In genomic region chr4:133156556-133156955, GRCh38 we compare ENCODE assay signal across 19 cellular contexts. TPM values are rescaled to one million over a fixed set of nuclear protein-coding genes. Genes with fewer than 3 reads are reported as not detected.
DNase-seq lines count a peak whose midpoint lies in the region; ATAC-seq and TF ChIP-seq lines count a peak whose summit lies in the region.
"Had no signal": no experiment of that assay in that cellular context is flagged by ENCODE, and none has a peak within 500 bp of the region (broad histone marks: within the 10 kb centered on the region; RNA-seq: fewer than 3 reads in every experiment).

No MANE protein-coding gene starts in this region.

- H3K36me3 ChIP-seq in neural progenitor cell: no peaks in the 10 kb centered on the region
- H3K36me3 ChIP-seq in tibial nerve: no peaks in the 10 kb centered on the region
- H3K36me3 ChIP-seq in ovary: no peaks in the 10 kb centered on the region
- H3K36me3 ChIP-seq: BLaER1 had no signal

- H3K27me3 ChIP-seq in neural progenitor cell (peaks cover 30% of the 10 kb centered on the region), tibial nerve (peaks cover 0 to 17% of the 10 kb centered on the region in 2 donors), ovary (no peaks in the 10 kb centered on the region)
- H3K27me3 ChIP-seq: BLaER1 had no signal

- DNase-seq in NCI-H1105 treated with DMSO at 0.1 percent for 48 hours (lab: John Stamatoyannopoulos, UW) (peak; percentile 47), neural progenitor cell (ENCODE audit: low spot score) (no peak), tibial nerve (ENCODE audit: low spot score in 2 of 2) (no peak), osteocyte (ENCODE audit: extremely low spot score, unreplicated experiment) (no peak), ovary (no peak)
- DNase-seq: CD8-positive, alpha-beta memory T cell; DMS 273 treated with DMSO at 0.1 percent for 48 hours; EL; H9; IMR-90; NCI-H146; NCI-H2107; NCI-H69 had no signal

- H3K9me3 Mint-ChIP-seq in neural progenitor cell (no peaks in the 10 kb centered on the region), osteocyte (ENCODE audit: unreplicated experiment) (no peaks in the 10 kb centered on the region)
- H3K9me3 Mint-ChIP-seq: H9 had no signal

- no peak overlapping the region for H3K4me3 ChIP-seq in neural progenitor cell
- no peak overlapping the region for H3K4me3 ChIP-seq in tibial nerve
- H3K4me3 ChIP-seq in ovary: no peak overlapping the region
- H3K4me3 ChIP-seq: BLaER1 had no signal

- TF ChIP-seq CTCF in neural progenitor cell (IDR thresholded peaks at IDR 0.05): no peak
- no peak for TF ChIP-seq CTCF in tibial nerve (IDR thresholded peaks at IDR 0.05)
- no peak for TF ChIP-seq CTCF in osteocyte (IDR thresholded peaks at IDR 0.05)
- no peak for TF ChIP-seq CTCF in ovary (IDR thresholded peaks at IDR 0.05)

- H4K20me1 ChIP-seq in neural progenitor cell (ENCODE audit: low read depth): no peaks in the 10 kb centered on the region
- H4K20me1 ChIP-seq: BLaER1 had no signal

- no peaks in the 10 kb centered on the region for H3K9me3 ChIP-seq in neural progenitor cell (ENCODE audit: low read depth)
- H3K9me3 ChIP-seq in tibial nerve: no peaks in the 10 kb centered on the region
- H3K9me3 ChIP-seq in ovary: no peaks in the 10 kb centered on the region

- no peak for TF ChIP-seq POLR2A in tibial nerve (IDR thresholded peaks at IDR 0.05)
- no peak for TF ChIP-seq POLR2A in ovary (IDR thresholded peaks at IDR 0.05)

- no peaks in the 10 kb centered on the region for H3K4me1 ChIP-seq in neural progenitor cell
- peaks cover 0 to 21% (median 0%) of the 10 kb centered on the region in 4 donors for H3K4me1 ChIP-seq in tibial nerve
- H3K4me1 ChIP-seq in ovary (ENCODE audit: insufficient read depth): no peaks in the 10 kb centered on the region

- no peaks in the 10 kb centered on the region for H3K36me3 Mint-ChIP-seq in neural progenitor cell
- no peaks in the 10 kb centered on the region for H3K36me3 Mint-ChIP-seq in osteocyte (ENCODE audit: unreplicated experiment)
- H3K36me3 Mint-ChIP-seq: CD8-positive, alpha-beta memory T cell had no signal

- H3K9ac ChIP-seq in neural progenitor cell: no peak overlapping the region
- H3K9ac ChIP-seq: BLaER1 had no signal

- H3K27ac ChIP-seq in cingulate gyrus (ENCODE audit: low read depth, low read length): peak overlapping the region; percentile 5
- H3K27ac ChIP-seq in neural progenitor cell: no peak overlapping the region
- peak overlapping the region in 3 of 4 donors; percentile 33 to 68 (median 47) for H3K27ac ChIP-seq in tibial nerve
- H3K27ac ChIP-seq in ovary: no peak overlapping the region
- H3K27ac ChIP-seq: BLaER1 had no signal

- H3K4me3 Mint-ChIP-seq in neural progenitor cell (peak overlapping the region; percentile 20), osteocyte (ENCODE audit: unreplicated experiment) (no peak overlapping the region)
- H3K4me3 Mint-ChIP-seq: CD8-positive, alpha-beta memory T cell; H9 had no signal

- peaks cover 2% of the 10 kb centered on the region for H3F3A ChIP-seq in neural progenitor cell (ENCODE audit: low read depth)

- H3K27ac Mint-ChIP-seq in neural progenitor cell (peak overlapping the region; percentile 73), osteocyte (ENCODE audit: unreplicated experiment) (no peak overlapping the region)
- H3K27ac Mint-ChIP-seq: CD8-positive, alpha-beta memory T cell had no signal

- H3K27me3 Mint-ChIP-seq in neural progenitor cell (ENCODE audit: insufficient read depth, low read depth): peaks cover 9% of the 10 kb centered on the region
- H3K27me3 Mint-ChIP-seq in osteocyte (ENCODE audit: unreplicated experiment): no peaks in the 10 kb centered on the region

- 50 to 54% methylated on average over 2 of the region's 2 CpGs for WGBS in tibial nerve, 2 donors
- 92 to 97% (median 93%) methylated on average over 2 of the region's 2 CpGs for WGBS in ovary, 3 donors

- H3K4me2 ChIP-seq in neural progenitor cell: no peak overlapping the region

- H3K79me2 ChIP-seq in neural progenitor cell (ENCODE audit: low read depth): no peaks in the 10 kb centered on the region

- no peak overlapping the region for H2AFZ ChIP-seq in neural progenitor cell (replicated peaks)

- intact Hi-C loops in ovary (cut with DNase I): no loop called here

- no peak for TF ChIP-seq EP300 in tibial nerve (IDR thresholded peaks at IDR 0.05)
- no peak for TF ChIP-seq EP300 in ovary (IDR thresholded peaks at IDR 0.05)

- H3K4me1 Mint-ChIP-seq in neural progenitor cell (peaks cover 38% of the 10 kb centered on the region), osteocyte (ENCODE audit: unreplicated experiment) (peaks cover 17% of the 10 kb centered on the region)

- ATAC-seq in HG03457 (IDR thresholded peaks at IDR 0.05; ENCODE audit: unreplicated experiment): no peak
- ATAC-seq: Panc1, Right ventricle myocardium inferior, SK-N-SH treated with all-trans-retinoic acid at 6 μM for 48 hours had no signal

RNA-seq across cellular contexts. Expression of gene PCDH10, which starts 7.5 kb away (rescaled TPM):
- total RNA-seq in neural progenitor cell (ENCODE audit: low replicate concordance): 0.15 and 0.46 TPM in 2 replicates
- total RNA-seq in tibial nerve: 10 to 100 TPM in 1 of 4 donors, 1 to 10 TPM in 3; 2.5 to 10.5 (median 3.5) TPM
- 11.0 and 14.6 TPM in 2 replicates for total RNA-seq in osteocyte
- total RNA-seq in ovary: 1 to 10 TPM in 3 of 7 donors, under 1 TPM in 4; 0.23 to 6.4 (median 0.97) TPM
- polyA plus RNA-seq in ovary: 1 to 10 TPM; 2.2 to 2.5 TPM
- total RNA-seq: CD8-positive, alpha-beta memory T cell had no signal
- polyA plus RNA-seq: CD8-positive, alpha-beta memory T cell had no signal

Comparison
In these comparisons a context has a peak if more than half of its experiments do, and no peak if none do; other contexts are left out.
1. H3K27ac ChIP-seq: peak in cingulate gyrus (single experiment) and tibial nerve (3 of 4); none in neural progenitor cell (single experiment) and ovary (0 of 2).